Comparison of ENCODE assay signal across 19 cellular contexts in genomic region chr19:39676004-39676403, GRCh38. TPM values are rescaled to one million over a fixed set of nuclear protein-coding genes. Genes with fewer than 3 reads are reported as not detected.
A peak's percentile ranks its signal among the peaks of the same experiment; 100 is the strongest.
DNase-seq lines count a peak whose midpoint lies in the region; ATAC-seq, FAIRE-seq and TF ChIP-seq lines count a peak whose summit lies in the region.
"Had no signal": no experiment of that assay in that cellular context is flagged by ENCODE, and none has a peak within 500 bp of the region (broad histone marks: within the 10 kb centered on the region; RNA-seq: fewer than 3 reads in every experiment).

No MANE protein-coding gene starts in this region.

- 64 to 75% methylated on average over 3 of the region's 3 CpGs for WGBS in pancreas, 2 donors

- H3K27ac Mint-ChIP-seq in activated T-helper 1 cell treated with anti-CD3 and anti-CD28 coated beads, Interleukin-12 subunit alpha, Interleukin-12 subunit beta, Interleukin-2, Interleukin-4 antibody, amounts not matched to agents 30 ng/mL and 10 ng/mL and 1 ng/mL, durations not matched to agents 14 hours and 24 hours and 36 hours: peak overlapping the region; percentile 72
- peak overlapping the region; percentile 75 for H3K27ac Mint-ChIP-seq in stimulated activated naive B cell treated with anti-CD40 and anti-IgM and Interleukin-4, amounts not matched to agents 10 μg/mL and 1 μg/mL and 100 μg/mL, for 72 hours
- H3K27ac Mint-ChIP-seq: neural progenitor cell had no signal

- peaks cover 63% of the 10 kb centered on the region for H3K4me1 Mint-ChIP-seq in activated T-helper 1 cell treated with anti-CD3 and anti-CD28 coated beads, Interleukin-12 subunit alpha, Interleukin-12 subunit beta, Interleukin-2, Interleukin-4 antibody, amounts not matched to agents 30 ng/mL and 10 ng/mL and 1 ng/mL, durations not matched to agents 14 hours and 24 hours and 36 hours (ENCODE audit: low read depth)
- peaks cover 11% of the 10 kb centered on the region in 2 donors for H3K4me1 Mint-ChIP-seq in stimulated activated naive B cell treated with anti-CD40 and anti-IgM and Interleukin-4, amounts not matched to agents 10 μg/mL and 1 μg/mL and 100 μg/mL, for 72 hours
- H3K4me1 Mint-ChIP-seq: neural progenitor cell had no signal

- H3K4me3 ChIP-seq in MG63 (no peak overlapping the region), pancreas (no peak overlapping the region)
- H3K4me3 ChIP-seq: HAP-1, neural progenitor cell had no signal

- intact Hi-C loops in activated T-helper 1 cell treated with anti-CD3 and anti-CD28 coated beads, Interleukin-12 subunit alpha, Interleukin-12 subunit beta, Interleukin-2, Interleukin-4 antibody, amounts not matched to agents 30 ng/mL and 10 ng/mL and 1 ng/mL, durations not matched to agents 14 hours and 24 hours and 36 hours (cut with micrococcal nuclease): loop anchor here (1.0 to 10.0 kb wide), 2 partner anchors 93 to 551 kb away; partner anchors contain the start of gene PAK4
- intact Hi-C loops in pancreas (cut with DNase I): no loop called here

- TF ChIP-seq CTCF in pancreas (IDR thresholded peaks at IDR 0.05): no peak

- peak overlapping the region; percentile 60 for H3K4me3 Mint-ChIP-seq in activated T-helper 1 cell treated with anti-CD3 and anti-CD28 coated beads, Interleukin-12 subunit alpha, Interleukin-12 subunit beta, Interleukin-2, Interleukin-4 antibody, amounts not matched to agents 30 ng/mL and 10 ng/mL and 1 ng/mL, durations not matched to agents 14 hours and 24 hours and 36 hours
- no peak overlapping the region for H3K4me3 Mint-ChIP-seq in stimulated activated naive B cell treated with anti-CD40 and anti-IgM and Interleukin-4, amounts not matched to agents 10 μg/mL and 1 μg/mL and 100 μg/mL, for 72 hours
- H3K4me3 Mint-ChIP-seq: neural progenitor cell had no signal

- H3K36me3 ChIP-seq in MG63 (no peaks in the 10 kb centered on the region), pancreas (no peaks in the 10 kb centered on the region)
- H3K36me3 ChIP-seq: HAP-1, neural progenitor cell had no signal

- peak; percentile 60 to 74 for ATAC-seq in stimulated activated naive B cell treated with anti-CD40 and anti-IgM and Interleukin-4, amounts not matched to agents 10 μg/mL and 1 μg/mL and 100 μg/mL, for 72 hours (replicated peaks)
- ATAC-seq in GM18861 (IDR thresholded peaks at IDR 0.05; ENCODE audit: unreplicated experiment) (no peak), pancreas (no peak)
- ATAC-seq: right cardiac atrium had no signal

- H3K27me3 Mint-ChIP-seq in activated T-helper 1 cell treated with anti-CD3 and anti-CD28 coated beads, Interleukin-12 subunit alpha, Interleukin-12 subunit beta, Interleukin-2, Interleukin-4 antibody, amounts not matched to agents 30 ng/mL and 10 ng/mL and 1 ng/mL, durations not matched to agents 14 hours and 24 hours and 36 hours (ENCODE audit: insufficient read depth): peaks cover 1% of the 10 kb centered on the region
- peaks cover 49 to 50% of the 10 kb centered on the region in 2 donors for H3K27me3 Mint-ChIP-seq in stimulated activated naive B cell treated with anti-CD40 and anti-IgM and Interleukin-4, amounts not matched to agents 10 μg/mL and 1 μg/mL and 100 μg/mL, for 72 hours

- DNase-seq in stimulated activated CD4-positive, alpha-beta T cell treated with anti-CD3 and anti-CD28 coated beads, Interleukin-1b, Interleukin-23, amount 100 ng/mL, for 48 hours: peak; percentile 38
- DNase-seq in stimulated activated CD4-positive, alpha-beta T cell treated with anti-CD3 and anti-CD28 coated beads, Interleukin-4, amount 100 ng/mL, for 4 hours: no peak
- DNase-seq in MG63 (peak; percentile 5), caudate nucleus (lab: John Stamatoyannopoulos, UW) (no peak), pancreas (no peak)
- no peak for DNase-seq in activated T-helper 1 cell treated with anti-CD3 and anti-CD28 coated beads, Interleukin-12 subunit alpha, Interleukin-12 subunit beta, Interleukin-2, Interleukin-4 antibody, amounts not matched to agents 30 ng/mL and 10 ng/mL and 1 ng/mL, durations not matched to agents 14 hours and 24 hours and 36 hours (ENCODE audit: low spot score)
- no peak for DNase-seq in stimulated activated naive B cell treated with anti-CD40 and anti-IgM and Interleukin-4, amounts not matched to agents 10 μg/mL and 1 μg/mL and 100 μg/mL, for 72 hours
- DNase-seq: anterior cingulate cortex, GF-D8, glutamatergic neuron, mammary epithelial cell, MV-4-11, NCI-H774, right cardiac atrium had no signal

- H3K27ac ChIP-seq in caudate nucleus (ENCODE audit: low read depth, low read length): no peak overlapping the region
- no peak overlapping the region for H3K27ac ChIP-seq in pancreas
- H3K27ac ChIP-seq: neural progenitor cell, RWPE1 had no signal

- H3K36me3 Mint-ChIP-seq in activated T-helper 1 cell treated with anti-CD3 and anti-CD28 coated beads, Interleukin-12 subunit alpha, Interleukin-12 subunit beta, Interleukin-2, Interleukin-4 antibody, amounts not matched to agents 30 ng/mL and 10 ng/mL and 1 ng/mL, durations not matched to agents 14 hours and 24 hours and 36 hours (ENCODE audit: low read depth): no peaks in the 10 kb centered on the region
- no peaks in the 10 kb centered on the region for H3K36me3 Mint-ChIP-seq in stimulated activated naive B cell treated with anti-CD40 and anti-IgM and Interleukin-4, amounts not matched to agents 10 μg/mL and 1 μg/mL and 100 μg/mL, for 72 hours
- H3K36me3 Mint-ChIP-seq: neural progenitor cell had no signal

- H3K9me3 Mint-ChIP-seq in activated T-helper 1 cell treated with anti-CD3 and anti-CD28 coated beads, Interleukin-12 subunit alpha, Interleukin-12 subunit beta, Interleukin-2, Interleukin-4 antibody, amounts not matched to agents 30 ng/mL and 10 ng/mL and 1 ng/mL, durations not matched to agents 14 hours and 24 hours and 36 hours: no peaks in the 10 kb centered on the region
- no peaks in the 10 kb centered on the region for H3K9me3 Mint-ChIP-seq in stimulated activated naive B cell treated with anti-CD40 and anti-IgM and Interleukin-4, amounts not matched to agents 10 μg/mL and 1 μg/mL and 100 μg/mL, for 72 hours
- H3K9me3 Mint-ChIP-seq: neural progenitor cell had no signal

- peaks cover 10% of the 10 kb centered on the region for H3K27me3 ChIP-seq in MG63
- H3K27me3 ChIP-seq in pancreas: no peaks in the 10 kb centered on the region
- H3K27me3 ChIP-seq: neural progenitor cell had no signal

- H3K9me3 ChIP-seq in MG63 (no peaks in the 10 kb centered on the region), pancreas (no peaks in the 10 kb centered on the region)
- H3K9me3 ChIP-seq: HAP-1 had no signal

- FAIRE-seq in pancreas (lab: Jason Lieb, UNC): no peak
- FAIRE-seq: colon had no signal

- H3K4me1 ChIP-seq in pancreas: peaks cover 0 to 3% (median 0%) of the 10 kb centered on the region in 3 donors
- H3K4me1 ChIP-seq: HAP-1, neural progenitor cell had no signal

RNA-seq across cellular contexts. Expression of gene LGALS16, which starts 20.3 kb away (rescaled TPM):
- total RNA-seq in MG63 (2014; rRNA removed; shearing (Covaris generic); ENCODE audit: low replicate concordance): not detected in 2 replicates
- total RNA-seq in activated T-helper 1 cell treated with anti-CD3 and anti-CD28 coated beads, Interleukin-12 subunit alpha, Interleukin-12 subunit beta, Interleukin-2, Interleukin-4 antibody, amounts not matched to agents 30 ng/mL and 10 ng/mL and 1 ng/mL, durations not matched to agents 14 hours and 24 hours and 36 hours: not detected in 2 replicates
- total RNA-seq in pancreas: not detected
- polyA plus RNA-seq in pancreas: not detected
- total RNA-seq: mammary epithelial cell, right cardiac atrium had no signal
- polyA plus RNA-seq: mammary epithelial cell, right cardiac atrium had no signal

RNA-seq across cellular contexts. Expression of gene LGALS14, which starts 28.3 kb away (rescaled TPM):
- not detected in 2 replicates for total RNA-seq in MG63 (2014; rRNA removed; shearing (Covaris generic); ENCODE audit: low replicate concordance)
- 0.56 TPM in 1 of 2 replicates, not detected in the other for total RNA-seq in activated T-helper 1 cell treated with anti-CD3 and anti-CD28 coated beads, Interleukin-12 subunit alpha, Interleukin-12 subunit beta, Interleukin-2, Interleukin-4 antibody, amounts not matched to agents 30 ng/mL and 10 ng/mL and 1 ng/mL, durations not matched to agents 14 hours and 24 hours and 36 hours
- not detected for total RNA-seq in pancreas
- not detected for polyA plus RNA-seq in pancreas
- total RNA-seq: mammary epithelial cell, right cardiac atrium had no signal
- polyA plus RNA-seq: mammary epithelial cell, right cardiac atrium had no signal

Comparison
In these comparisons a context has a peak if more than half of its experiments do, and no peak if none do; other contexts are left out.
1. DNase-seq: peak in stimulated activated CD4-positive, alpha-beta T cell treated with anti-CD3 and anti-CD28 coated beads, Interleukin-1b, Interleukin-23, amount 100 ng/mL, for 48 hours (single experiment) and MG63 (single experiment); none in stimulated activated CD4-positive, alpha-beta T cell treated with anti-CD3 and anti-CD28 coated beads, Interleukin-4, amount 100 ng/mL, for 4 hours (0 of 2), activated T-helper 1 cell treated with anti-CD3 and anti-CD28 coated beads, Interleukin-12 subunit alpha, Interleukin-12 subunit beta, Interleukin-2, Interleukin-4 antibody, amounts not matched to agents 30 ng/mL and 10 ng/mL and 1 ng/mL, durations not matched to agents 14 hours and 24 hours and 36 hours (single experiment), stimulated activated naive B cell treated with anti-CD40 and anti-IgM and Interleukin-4, amounts not matched to agents 10 μg/mL and 1 μg/mL and 100 μg/mL, for 72 hours (single experiment), caudate nucleus (0 of 61) and pancreas (0 of 6).
2. ATAC-seq: peak in stimulated activated naive B cell treated with anti-CD40 and anti-IgM and Interleukin-4, amounts not matched to agents 10 μg/mL and 1 μg/mL and 100 μg/mL, for 72 hours (2 of 2); none in GM18861 (single experiment) and pancreas (0 of 4).